ENCODE assay signal across 1 cellular context in genomic region chr7:137747359-137748031, GRCh38.
A peak's percentile ranks its signal among the peaks of the same experiment; 100 is the strongest.
TF ChIP-seq lines count a peak whose summit lies in the region.

No MANE protein-coding gene starts in this region.

TF ChIP-seq in H1, 55 proteins besides CTCF, POLR2A, EP300 and RAD21:
- TF ChIP-seq CHD1 (IDR thresholded peaks at IDR 0.05; ENCODE audit: low read depth, low read length) (no peak), SP1 (IDR thresholded peaks at IDR 0.05; ENCODE audit: low read depth, low read length) (0 out of 2 replicates have a peak, but pooled peaks have one; percentile 41), CHD7 (IDR thresholded peaks at IDR 0.05; ENCODE audit: insufficient replicate concordance, low read length) (peak; percentile 60), ASH2L (IDR thresholded peaks at IDR 0.05; ENCODE audit: low read length) (peak; percentile 87), TEAD4 (IDR thresholded peaks at IDR 0.05; ENCODE audit: low read depth, low read length) (peak; percentile 83)
TF ChIP-seq in H1: peak in this region for 4.
